8 cellular contexts compared by ENCODE assay signal in genomic region chr7:108497082-108497725, GRCh38. TPM values are rescaled to one million over a fixed set of nuclear protein-coding genes. Genes with fewer than 3 reads are reported as not detected.
DNase-seq lines count a peak whose midpoint lies in the region; ATAC-seq, FAIRE-seq and TF ChIP-seq lines count a peak whose summit lies in the region.

No MANE protein-coding gene starts in this region.

- H3K4me3 ChIP-seq in lung (no peak overlapping the region), stomach (no peak overlapping the region)

- no peaks in the 10 kb centered on the region for H3K4me1 ChIP-seq in lung (ENCODE audit: control insufficient read depth in 2 of 2, insufficient read depth in 2 of 2, low read length in 2 of 2)
- peaks cover 0 to 8% (median 0%) of the 10 kb centered on the region in 4 donors for H3K4me1 ChIP-seq in stomach

- H3K36me3 ChIP-seq in lung (ENCODE audit: control insufficient read depth in 2 of 2, insufficient read depth in 2 of 2, low read length in 2 of 2) (peaks cover 8 to 13% of the 10 kb centered on the region in 2 donors), stomach (peaks cover 9 to 79% (median 45%) of the 10 kb centered on the region in 4 donors)

- peak; percentile 24 for FAIRE-seq in colon (lab: Jason Lieb, UNC)

- H3K27me3 ChIP-seq in lung (ENCODE audit: control insufficient read depth, insufficient read depth): no peaks in the 10 kb centered on the region
- H3K27me3 ChIP-seq in stomach: no peaks in the 10 kb centered on the region

- H3K27ac ChIP-seq in lung (ENCODE audit: low read depth in 1 of 2, low read length in 1 of 2) (no peak overlapping the region), stomach (no peak overlapping the region)

- no peaks in the 10 kb centered on the region for H3K9me3 ChIP-seq in lung (ENCODE audit: control insufficient read depth in 2 of 2, insufficient read depth in 1 of 2, low read length in 1 of 2)
- H3K9me3 ChIP-seq in stomach: no peaks in the 10 kb centered on the region

- TF ChIP-seq EP300 in stomach (IDR thresholded peaks at IDR 0.05): no peak

- intact Hi-C loops in stomach (cut with DNase I; ENCODE audit: low total_unique reads): no loop called here

- WGBS in lung, 2 donors: 94 to 96% methylated on average over 3 of the region's 3 CpGs
- 81 to 90% (median 86%) methylated on average over 3 of the region's 3 CpGs for WGBS in stomach, 5 donors

- DNase-seq in activated T-cell treated with anti-CD3 and anti-CD28 coated beads for 24 hours (ENCODE audit: low read depth) (peak; percentile 36), NCI-H1694 treated with DMSO at 0.1 percent for 48 hours (lab: John Stamatoyannopoulos, UW) (peak; percentile 77), T-helper 1 cell (peak in 4 of 5 donors; percentile 3 to 36 (median 24)), lung (ENCODE audit: low spot score) (peak; percentile 32), stomach (peak; percentile 54)
- no peak for DNase-seq in activated T-cell treated with anti-CD3 and anti-CD28 coated beads, Interleukin-2, amount 50 U/mL, for 1 hour

- ATAC-seq in HG02759 (IDR thresholded peaks at IDR 0.05; ENCODE audit: unreplicated experiment): peak; percentile 62
- peak; percentile 83 for ATAC-seq in lung (ENCODE audit: insufficient read depth, low FRiP score)

- no peak for TF ChIP-seq POLR2A in stomach (IDR thresholded peaks at IDR 0.05)

- TF ChIP-seq CTCF in lung (IDR thresholded peaks at IDR 0.05; ENCODE audit: control extremely low read depth, extremely low read depth) (peak; percentile 59), stomach (IDR thresholded peaks at IDR 0.05) (peak in 5 of 7 experiments; percentile 60 to 77 (median 73))

RNA-seq across cellular contexts. Expression of gene PNPLA8, which starts 28.7 kb away (rescaled TPM):
- total RNA-seq in lung (10 to 100 TPM; 24.6 to 49.7 TPM), stomach (10 to 100 TPM in 4 of 5 donors, under 1 TPM in 1; 0.87 to 43.5 (median 21.3) TPM)
- polyA plus RNA-seq in lung (10 to 100 TPM; 14.2 to 26.3 TPM), stomach (10 to 100 TPM in 2 of 3 donors, 1 to 10 TPM in 1; 9.7 to 18.2 (median 15.2) TPM)

RNA-seq across cellular contexts. Expression of gene NRCAM, which starts 41.0 kb away (rescaled TPM):
- total RNA-seq in lung: 10 to 100 TPM; 15.5 to 32.4 TPM
- 1 to 10 TPM; 2.5 to 6.4 TPM for polyA plus RNA-seq in lung
- total RNA-seq in stomach: 1 to 10 TPM; 1.7 to 9.4 (median 6.8) TPM
- polyA plus RNA-seq in stomach: 1 to 10 TPM; 1.2 to 2.3 (median 1.6) TPM
